Comparison of ENCODE assay signal across 11 cellular contexts in the genomic region with DNA sequence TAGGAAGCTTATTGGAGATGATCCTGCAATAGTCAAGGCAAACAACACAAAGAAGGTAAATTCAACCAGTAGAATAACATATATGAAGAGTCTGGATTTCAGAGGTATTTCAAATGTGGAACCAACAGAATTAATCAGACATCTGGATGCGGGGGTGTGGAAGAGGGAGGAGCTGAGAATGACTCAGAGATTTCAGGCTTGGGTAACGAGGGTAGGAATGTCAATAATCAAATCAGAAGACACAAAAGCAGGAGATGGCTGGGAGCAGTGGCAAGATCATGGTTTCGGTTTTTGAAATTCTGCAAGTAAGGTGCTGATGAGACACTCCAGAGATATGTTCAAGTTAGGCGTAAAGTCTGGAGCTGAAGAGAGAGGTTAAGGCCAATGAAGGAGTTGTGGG.
DNase-seq lines count a peak whose midpoint lies in the region; ATAC-seq and TF ChIP-seq lines count a peak whose summit lies in the region.
"Had no signal": no experiment of that assay in that cellular context is flagged by ENCODE, and none has a peak within 500 bp of the region (broad histone marks: within the 10 kb centered on the region; RNA-seq: fewer than 3 reads in every experiment).

No MANE protein-coding gene starts in this region.

- H3K4me3 ChIP-seq in GM23248, result peak overlapping the region; percentile 60
- no peak overlapping the region for H3K4me3 ChIP-seq in astrocyte of the spinal cord (ENCODE audit: low read depth, low read length)
- H3K4me3 ChIP-seq: ascending aorta had no signal

- H3F3A ChIP-seq in GM23248 (ENCODE audit: insufficient read depth), result no peaks in the 10 kb centered on the region; the same call in 1 of the 2 replicates

- no peak for TF ChIP-seq CTCF in astrocyte of the spinal cord (IDR thresholded peaks at IDR 0.05; ENCODE audit: low read depth, low read length)

- in situ Hi-C loops in GM23248 (cut with MboI), result no loop called here
- in situ Hi-C loops in astrocyte of the spinal cord (cut with HindIII; ENCODE audit: low sequenced_read_pairs), result no loop called here

- peaks cover 9% of the 10 kb centered on the region for H3K4me1 Mint-ChIP-seq in T-helper 2 cell treated with Interferon-gamma antibody and Interleukin-4, amounts not matched to agents 5 μg/mL and 100 μg/mL, for 36 hours (ENCODE audit: low read depth)
- H3K4me1 Mint-ChIP-seq in T-cell, result peaks cover 0 to 2% (median 0%) of the 10 kb centered on the region in 3 donors

- no peak overlapping the region for H3K27ac Mint-ChIP-seq in T-helper 2 cell treated with Interferon-gamma antibody and Interleukin-4, amounts not matched to agents 5 μg/mL and 100 μg/mL, for 36 hours
- H3K27ac Mint-ChIP-seq in T-cell, result no peak overlapping the region
- H3K27ac Mint-ChIP-seq: T-helper 17 cell had no signal

- H3K9me3 Mint-ChIP-seq in T-helper 2 cell treated with Interferon-gamma antibody and Interleukin-4, amounts not matched to agents 5 μg/mL and 100 μg/mL, for 36 hours, result no peaks in the 10 kb centered on the region
- H3K9me3 Mint-ChIP-seq in T-cell, result no peaks in the 10 kb centered on the region

- H3K9ac ChIP-seq in GM23248, result peak overlapping the region; percentile 30; the same call in 1 of the 2 replicates

- DNase-seq in T-helper 2 cell treated with Interferon-gamma antibody and Interleukin-4, amounts not matched to agents 5 μg/mL and 100 μg/mL, for 36 hours (ENCODE audit: low spot score), result peak; percentile 9
- DNase-seq in T-helper 2 cell (no peak), GM23248 (peak; percentile 88), astrocyte of the spinal cord (ENCODE audit: low read depth, low spot score) (peak; percentile 22), myocyte (ENCODE audit: low read depth) (peak; percentile 19), NCI-H526 (lab: John Stamatoyannopoulos, UW) (no peak), NCI-H2196 (lab: John Stamatoyannopoulos, UW; ENCODE audit: unreplicated experiment) (no peak), T-cell (no peak)
- DNase-seq: NCI-H2081 treated with DMSO at 0.1 percent for 48 hours, T-helper 17 cell had no signal

- WGBS in GM23248 (ENCODE audit: low coverage in 1 of 2, low lambda C conversion rate in 2 of 2, missing lambda C conversion rate in 2 of 2), 2 experiments, result 2 to 4% methylated on average over 4 of the region's 4 CpGs

- H3K27me3 Mint-ChIP-seq in T-helper 2 cell treated with Interferon-gamma antibody and Interleukin-4, amounts not matched to agents 5 μg/mL and 100 μg/mL, for 36 hours (ENCODE audit: low read depth), result no peaks in the 10 kb centered on the region
- no peaks in the 10 kb centered on the region for H3K27me3 Mint-ChIP-seq in T-cell
- H3K27me3 Mint-ChIP-seq: T-helper 17 cell had no signal

- H3K4me3 Mint-ChIP-seq in T-helper 2 cell treated with Interferon-gamma antibody and Interleukin-4, amounts not matched to agents 5 μg/mL and 100 μg/mL, for 36 hours, result no peak overlapping the region
- H3K4me3 Mint-ChIP-seq in T-cell, result no peak overlapping the region
- H3K4me3 Mint-ChIP-seq: T-helper 17 cell had no signal

- ATAC-seq in T-cell (replicated peaks in 1 of 4), result no peak
- ATAC-seq: T-helper 17 cell had no signal

- H4K20me1 ChIP-seq in GM23248 (ENCODE audit: insufficient read depth), result no peaks in the 10 kb centered on the region

- no peaks in the 10 kb centered on the region for H3K36me3 ChIP-seq in GM23248 (ENCODE audit: low read depth)
- H3K36me3 ChIP-seq: ascending aorta had no signal

- POLR2A ChIA-PET in T-cell (lab: Charles Lee), result interaction anchor here in 1 of 2 donors (0.6 kb wide), 2 partner anchors 7 to 29 kb away, joined by 3 to 5 read pairs; no protein-coding TSS in a partner anchor

- no peaks in the 10 kb centered on the region for H3K9me3 ChIP-seq in GM23248 (ENCODE audit: low read depth)
- H3K9me3 ChIP-seq: ascending aorta had no signal

- peak overlapping the region; percentile 65 for H2AFZ ChIP-seq in GM23248

- CTCF ChIA-PET in T-cell (lab: Charles Lee), result interaction anchor here (0.7 to 1.8 kb wide), 2 partner anchors 146 to 147 kb away, joined by 4 to 8 read pairs; no protein-coding TSS in a partner anchor

- no peaks in the 10 kb centered on the region for H3K79me2 ChIP-seq in GM23248 (ENCODE audit: insufficient read depth)

- H3K27me3 ChIP-seq in GM23248 (replicated peaks; ENCODE audit: insufficient read depth), result no peaks in the 10 kb centered on the region
- H3K27me3 ChIP-seq: ascending aorta had no signal

- H3K4me2 ChIP-seq in GM23248 (ENCODE audit: unreplicated experiment), result peak overlapping the region; percentile 78

- H3K27ac ChIP-seq in GM23248, result peak overlapping the region; percentile 61
- H3K27ac ChIP-seq: ascending aorta had no signal

- no peaks in the 10 kb centered on the region for H3K36me3 Mint-ChIP-seq in T-helper 2 cell treated with Interferon-gamma antibody and Interleukin-4, amounts not matched to agents 5 μg/mL and 100 μg/mL, for 36 hours (ENCODE audit: low read depth)
- H3K36me3 Mint-ChIP-seq in T-cell, result no peaks in the 10 kb centered on the region

- no peaks in the 10 kb centered on the region for H3K9me2 ChIP-seq in GM23248 (ENCODE audit: insufficient read depth)

- H3K4me1 ChIP-seq in GM23248 (ENCODE audit: insufficient read depth), result peaks cover 14% of the 10 kb centered on the region
- H3K4me1 ChIP-seq: ascending aorta had no signal

Comparison
In these comparisons a context has a peak if more than half of its experiments do, and no peak if none do; other contexts are left out.
1. DNase-seq: peak in T-helper 2 cell treated with Interferon-gamma antibody and Interleukin-4, amounts not matched to agents 5 μg/mL and 100 μg/mL, for 36 hours (single experiment), GM23248 (single experiment), astrocyte of the spinal cord (single experiment) and myocyte (single experiment); none in T-helper 2 cell (0 of 5), NCI-H526 (0 of 2), NCI-H2196 (single experiment) and T-cell (0 of 34).